In the genomic region with DNA sequence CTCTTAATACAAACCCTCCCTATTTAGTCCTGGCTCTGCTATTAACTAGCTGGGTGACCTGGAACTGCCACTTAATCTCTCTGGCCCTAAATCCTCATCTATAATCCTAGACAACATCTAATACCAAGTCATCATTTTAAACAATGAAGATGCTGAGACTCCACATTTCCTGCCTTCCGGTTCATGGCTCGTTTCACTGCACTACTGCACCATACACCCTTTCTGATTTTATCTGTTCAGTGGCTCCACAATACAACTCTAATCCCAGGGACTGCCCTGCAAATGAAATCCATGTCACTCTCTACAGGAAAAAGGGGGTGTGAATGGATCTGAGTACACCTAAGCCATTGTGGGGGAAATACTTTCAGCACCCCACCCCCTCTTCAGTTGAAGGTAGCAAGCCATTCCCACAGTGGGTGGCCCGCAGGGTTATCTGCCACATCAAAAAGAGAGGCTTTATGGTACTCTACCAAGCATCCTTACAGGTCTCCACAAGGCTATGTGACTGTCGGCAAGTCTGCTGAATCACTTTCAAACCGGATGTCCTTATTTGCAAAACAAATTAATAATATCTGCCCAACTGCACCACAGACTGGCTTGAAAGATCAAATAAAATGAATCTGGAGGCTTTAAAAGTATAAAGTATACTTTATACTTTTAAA, we compare ENCODE assay signal across 10 cellular contexts.
A peak's percentile ranks its signal among the peaks of the same experiment; 100 is the strongest.
DNase-seq lines count a peak whose midpoint lies in the region; ATAC-seq and TF ChIP-seq lines count a peak whose summit lies in the region.
"Had no signal": no experiment of that assay in that cellular context is flagged by ENCODE, and none has a peak within 500 bp of the region (broad histone marks: within the 10 kb centered on the region; RNA-seq: fewer than 3 reads in every experiment).

No MANE protein-coding gene starts in this region.

- H3K4me3 Mint-ChIP-seq in chondrocyte (ENCODE audit: unreplicated experiment) = no peak overlapping the region

- CTCF ChIA-PET in HEK293T (lab: Yijun Ruan, JAX) = no interaction called here

- peak; percentile 91 for ATAC-seq in HG02678 (IDR thresholded peaks at IDR 0.05; ENCODE audit: unreplicated experiment)

- peaks cover 49% of the 10 kb centered on the region for H3K4me1 ChIP-seq in parathyroid adenoma
- H3K4me1 ChIP-seq: SJSA1 had no signal

- H3K9me3 ChIP-seq in parathyroid adenoma (ENCODE audit: control insufficient read depth, low read length) = no peaks in the 10 kb centered on the region
- H3K9me3 ChIP-seq: SJSA1 had no signal

- TF ChIP-seq CTCF in parathyroid adenoma (IDR thresholded peaks at IDR 0.05) (no peak), chondrocyte (IDR thresholded peaks at IDR 0.05) (no peak)

- no peak overlapping the region for H3K9ac ChIP-seq in parathyroid adenoma

- H3K9me3 Mint-ChIP-seq in chondrocyte (ENCODE audit: low read depth) = no peaks in the 10 kb centered on the region

- H3K27me3 ChIP-seq in parathyroid adenoma (ENCODE audit: control insufficient read depth, insufficient read depth, low read length) = no peaks in the 10 kb centered on the region

- H3K36me3 ChIP-seq in parathyroid adenoma (ENCODE audit: control insufficient read depth, insufficient read depth, low read length) = no peaks in the 10 kb centered on the region
- H3K36me3 ChIP-seq: SJSA1 had no signal

- H3K36me3 Mint-ChIP-seq in chondrocyte (ENCODE audit: low read depth) = no peaks in the 10 kb centered on the region

- peak; percentile 16 for DNase-seq in DMS53 (lab: John Stamatoyannopoulos, UW)
- DNase-seq in DMS53 treated with DMSO at 0.1 percent for 48 hours (lab: John Stamatoyannopoulos, UW; ENCODE audit: unreplicated experiment) = no peak
- peak; percentile 47 for DNase-seq in NCI-H526 treated with DMSO at 0.1 percent for 48 hours (lab: John Stamatoyannopoulos, UW)
- DNase-seq in chondrocyte (ENCODE audit: low spot score) = no peak
- no peak for DNase-seq in NCI-H1092 (lab: John Stamatoyannopoulos, UW)
- no peak for DNase-seq in HEK293T (ENCODE audit: extremely low spot score)
- DNase-seq: 8988T had no signal

- POLR2A ChIA-PET in HEK293T (lab: Yijun Ruan, JAX) = no interaction called here

- peaks cover 10% of the 10 kb centered on the region for H3K4me1 Mint-ChIP-seq in chondrocyte (ENCODE audit: low read depth)

- H3K79me2 ChIP-seq in parathyroid adenoma = peaks cover 23% of the 10 kb centered on the region

- no peak overlapping the region for H3K4me3 ChIP-seq in parathyroid adenoma (ENCODE audit: low read depth, low read length)
- H3K4me3 ChIP-seq: SJSA1 had no signal

- no peaks in the 10 kb centered on the region for H3K27me3 Mint-ChIP-seq in chondrocyte (ENCODE audit: low read depth)

- peak overlapping the region; percentile 16 for H3K27ac ChIP-seq in parathyroid adenoma
- H3K27ac ChIP-seq: SJSA1 had no signal

- no peak overlapping the region for H3K27ac Mint-ChIP-seq in chondrocyte (ENCODE audit: unreplicated experiment)

- peak overlapping the region; percentile 45 for H3K4me2 ChIP-seq in parathyroid adenoma (ENCODE audit: low read length)

- no peak overlapping the region for H2AFZ ChIP-seq in parathyroid adenoma

TF ChIP-seq in HEK293T, 16 proteins besides CTCF, POLR2A, EP300 and RAD21:
- TF ChIP-seq NFRKB (IDR thresholded peaks at IDR 0.05) (no peak), CTBP1 (IDR thresholded peaks at IDR 0.05; ENCODE audit: borderline replicate concordance) (no peak), FOXA1 (IDR thresholded peaks at IDR 0.05) (no peak), SUZ12 (IDR thresholded peaks at IDR 0.05) (no peak)
TF ChIP-seq in HEK293T: peak in this region for 0.

Comparison
In these comparisons a context has a peak if more than half of its experiments do, and no peak if none do; other contexts are left out.
1. DNase-seq: peak in DMS53 (single experiment) and NCI-H526 treated with DMSO at 0.1 percent for 48 hours (single experiment); none in DMS53 treated with DMSO at 0.1 percent for 48 hours (single experiment), chondrocyte (single experiment), NCI-H1092 (single experiment) and HEK293T (single experiment).